ENCODE assay signal across 11 cellular contexts in the genomic region with DNA sequence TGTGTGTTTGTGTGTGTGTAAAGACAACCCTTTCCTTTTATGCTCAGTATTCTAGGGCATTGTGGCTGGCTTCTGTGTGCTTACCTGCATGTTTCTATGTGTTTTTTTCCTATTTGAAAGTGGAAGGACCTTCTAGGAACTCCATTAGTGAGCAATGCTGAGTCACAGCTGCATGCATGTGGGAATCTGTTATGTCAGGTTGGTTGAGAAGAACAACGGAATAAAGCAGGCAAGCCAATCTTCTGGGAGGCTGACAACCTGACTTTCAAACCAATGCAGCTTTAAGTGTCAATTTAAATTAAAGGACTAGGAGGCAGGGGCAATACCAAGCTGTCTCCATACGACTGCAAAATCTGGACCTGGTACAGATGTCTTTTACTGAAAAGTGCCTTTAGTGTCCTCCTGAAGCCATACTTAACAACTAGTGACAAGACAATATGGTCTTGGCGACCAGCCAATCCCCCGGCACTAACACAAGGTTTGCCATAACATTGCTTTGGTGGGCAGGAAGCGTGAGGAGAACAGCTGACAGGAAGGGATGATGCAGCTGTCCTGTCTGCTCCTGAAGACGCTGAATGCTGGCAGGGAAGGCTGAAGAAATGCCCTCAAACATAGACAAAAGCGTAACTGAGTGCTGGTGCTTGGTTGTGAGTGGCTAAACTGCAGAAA.
DNase-seq lines count a peak whose midpoint lies in the region; ATAC-seq and TF ChIP-seq lines count a peak whose summit lies in the region.
"Had no signal": no experiment of that assay in that cellular context is flagged by ENCODE, and none has a peak within 500 bp of the region (broad histone marks: within the 10 kb centered on the region; RNA-seq: fewer than 3 reads in every experiment).

No MANE protein-coding gene starts in this region.

- ATAC-seq in esophagus mucosa (no peak), HG02678 (IDR thresholded peaks at IDR 0.05; ENCODE audit: unreplicated experiment) (no peak)
- ATAC-seq in CD8-positive, alpha-beta T cell, result no peak

- no peaks in the 10 kb centered on the region for H3K36me3 ChIP-seq in kidney epithelial cell (ENCODE audit: control insufficient read depth, insufficient read depth, low read length)
- no peaks in the 10 kb centered on the region for H3K36me3 ChIP-seq in CD8-positive, alpha-beta T cell (ENCODE audit: insufficient read depth, low read length)

- TF ChIP-seq CTCF in RWPE1 (conservative IDR thresholded peaks at IDR 0.05; ENCODE audit: low read depth) (no peak), kidney epithelial cell (IDR thresholded peaks at IDR 0.05; ENCODE audit: insufficient read depth, low read length, poor library complexity, severe bottlenecking) (no peak)
- no peak for TF ChIP-seq CTCF in CD8-positive, alpha-beta T cell (IDR thresholded peaks at IDR 0.05)

- H3K27ac Mint-ChIP-seq in CD8-positive, alpha-beta T cell, result no peak overlapping the region
- H3K27ac Mint-ChIP-seq: CD14-positive monocyte had no signal

- no peaks in the 10 kb centered on the region for H3K9me3 ChIP-seq in CD8-positive, alpha-beta T cell (ENCODE audit: low read length)

- peak; percentile 17 for DNase-seq in CMK (ENCODE audit: low read depth)
- peak; percentile 87 for DNase-seq in NCI-H146 treated with DMSO at 0.1 percent for 48 hours (lab: John Stamatoyannopoulos, UW; ENCODE audit: unreplicated experiment)
- peak; percentile 0 for DNase-seq in RWPE1 (ENCODE audit: low spot score)
- peak; percentile 65 for DNase-seq in kidney epithelial cell (ENCODE audit: low read depth)
- no peak for DNase-seq in CD8-positive, alpha-beta T cell
- DNase-seq in putamen (ENCODE audit: low spot score), result no peak
- DNase-seq: small intestine had no signal

- H3K4me3 ChIP-seq in kidney epithelial cell (ENCODE audit: low read depth, low read length), result no peak overlapping the region
- no peak overlapping the region for H3K4me3 ChIP-seq in CD8-positive, alpha-beta T cell (ENCODE audit: low read depth, low read length)
- H3K4me3 ChIP-seq: SK-N-MC had no signal

- POLR2A ChIA-PET in RWPE1 (lab: Yijun Ruan, JAX; ENCODE audit: low non-redundant PET), result no interaction called here
- POLR2A ChIA-PET in CD8-positive, alpha-beta T cell (lab: Charles Lee), result no interaction called here

- no peaks in the 10 kb centered on the region for H3K4me1 Mint-ChIP-seq in CD8-positive, alpha-beta T cell (ENCODE audit: low read depth)
- H3K4me1 Mint-ChIP-seq: CD14-positive monocyte had no signal

- H3K27me3 ChIP-seq in kidney epithelial cell (ENCODE audit: control insufficient read depth, insufficient read depth, low read length), result no peaks in the 10 kb centered on the region
- H3K27me3 ChIP-seq in CD8-positive, alpha-beta T cell (ENCODE audit: insufficient read depth, low read length), result no peaks in the 10 kb centered on the region

- no peak overlapping the region for H3K4me3 Mint-ChIP-seq in CD8-positive, alpha-beta T cell
- H3K4me3 Mint-ChIP-seq: CD14-positive monocyte had no signal

- no peak overlapping the region for H3K27ac ChIP-seq in RWPE1
- H3K27ac ChIP-seq in CD8-positive, alpha-beta T cell (ENCODE audit: low read depth, low read length), result no peak overlapping the region
- H3K27ac ChIP-seq: SK-N-MC had no signal

- no peaks in the 10 kb centered on the region for H3K9me3 Mint-ChIP-seq in CD8-positive, alpha-beta T cell

- no peaks in the 10 kb centered on the region for H3K36me3 Mint-ChIP-seq in CD8-positive, alpha-beta T cell
- H3K36me3 Mint-ChIP-seq: CD14-positive monocyte had no signal

- intact Hi-C loops in CD8-positive, alpha-beta T cell (cut with DNase I, micrococcal nuclease), result no loop called here

- no peaks in the 10 kb centered on the region for H3K4me1 ChIP-seq in CD8-positive, alpha-beta T cell (ENCODE audit: insufficient read depth, low read length)

- no peaks in the 10 kb centered on the region for H3K27me3 Mint-ChIP-seq in CD8-positive, alpha-beta T cell (ENCODE audit: low read depth)

- CTCF ChIA-PET in RWPE1 (lab: Yijun Ruan, JAX), result no interaction called here
- CTCF ChIA-PET in CD8-positive, alpha-beta T cell (lab: Charles Lee), result no interaction called here

Comparison
In these comparisons a context has a peak if more than half of its experiments do, and no peak if none do; other contexts are left out.
1. DNase-seq: peak in CMK (single experiment), NCI-H146 treated with DMSO at 0.1 percent for 48 hours (single experiment), RWPE1 (single experiment) and kidney epithelial cell (single experiment); none in CD8-positive, alpha-beta T cell (0 of 7) and putamen (single experiment).